ENCODE assay signal across 1 cellular context in genomic region chr14:69879175-69880047, GRCh38.
TF ChIP-seq lines count a peak whose summit lies in the region.

SMOC1 (plus strand) TSS chr14:69879416; CDS start chr14:69879679, 263 bp downstream.

TF ChIP-seq in HepG2, 621 proteins besides CTCF, POLR2A, EP300 and RAD21 (continued from another document and continues in another):
- peak; percentile 73; the same call in 1 of the 2 replicates for TF ChIP-seq ZGPAT (CRISPR knock-in tag; IDR thresholded peaks at IDR 0.05)
- no peak for TF ChIP-seq ZNF75D (CRISPR knock-in tag; IDR thresholded peaks at IDR 0.05; ENCODE audit: borderline replicate concordance)
- TF ChIP-seq ZNF513 (CRISPR knock-in tag; conservative IDR thresholded peaks at IDR 0.05): no peak
- no peak; the same call in 1 of the 2 replicates for TF ChIP-seq ZNF629 (CRISPR knock-in tag; conservative IDR thresholded peaks at IDR 0.05)
- TF ChIP-seq JARID2 (CRISPR knock-in tag; IDR thresholded peaks at IDR 0.05; ENCODE audit: insufficient replicate concordance): no peak
- peak; percentile 43; the same call in 1 of the 2 replicates for TF ChIP-seq AHDC1 (CRISPR knock-in tag; IDR thresholded peaks at IDR 0.05; ENCODE audit: borderline replicate concordance)
- no peak for TF ChIP-seq KDM1A (CRISPR knock-in tag; IDR thresholded peaks at IDR 0.05)
- no peak for TF ChIP-seq ZMAT5 (CRISPR knock-in tag; IDR thresholded peaks at IDR 0.05; ENCODE audit: borderline replicate concordance, low read depth)
- TF ChIP-seq RELA (CRISPR knock-in tag; IDR thresholded peaks at IDR 0.05): no peak
- no peak for TF ChIP-seq ZBTB26 (CRISPR knock-in tag; IDR thresholded peaks at IDR 0.05; ENCODE audit: borderline replicate concordance)
- TF ChIP-seq HIC2 (CRISPR knock-in tag; IDR thresholded peaks at IDR 0.05; ENCODE audit: low read depth): peak; percentile 70; the same call in 1 of the 2 replicates
- no peak; the same call in 1 of the 2 replicates for TF ChIP-seq ZBTB3 (CRISPR knock-in tag; IDR thresholded peaks at IDR 0.05; ENCODE audit: borderline replicate concordance, low read depth)
- TF ChIP-seq ZC3H13 (CRISPR knock-in tag; IDR thresholded peaks at IDR 0.05): no peak
- TF ChIP-seq ZNF691 (CRISPR knock-in tag; IDR thresholded peaks at IDR 0.05; ENCODE audit: borderline replicate concordance, low read depth): peak; percentile 89; the same call in 1 of the 2 replicates
- no peak for TF ChIP-seq ATF1 (CRISPR knock-in tag; IDR thresholded peaks at IDR 0.05)
- no peak; the same call in 1 of the 2 replicates for TF ChIP-seq DMAP1 (CRISPR knock-in tag; IDR thresholded peaks at IDR 0.05)
- TF ChIP-seq PAF1 (CRISPR knock-in tag; IDR thresholded peaks at IDR 0.05): no peak
- no peak for TF ChIP-seq ZNF24 (IDR thresholded peaks at IDR 0.05)
- TF ChIP-seq ADNP (CRISPR knock-in tag; IDR thresholded peaks at IDR 0.05): no peak
- 0 out of 2 replicates have a peak, but pooled peaks have one; percentile 64 for TF ChIP-seq CSRNP1 (CRISPR knock-in tag; IDR thresholded peaks at IDR 0.05)
- TF ChIP-seq GFI1 (CRISPR knock-in tag; IDR thresholded peaks at IDR 0.05; ENCODE audit: borderline replicate concordance): no peak
- TF ChIP-seq ZNF556 (CRISPR knock-in tag; IDR thresholded peaks at IDR 0.05; ENCODE audit: borderline replicate concordance): peak; percentile 67; the same call in 1 of the 2 replicates
- no peak for TF ChIP-seq ZNF432 (CRISPR knock-in tag; IDR thresholded peaks at IDR 0.05; ENCODE audit: borderline replicate concordance)
- TF ChIP-seq ZNF549 (CRISPR knock-in tag; IDR thresholded peaks at IDR 0.05): no peak
- peak; percentile 56; the same call in 1 of the 2 replicates for TF ChIP-seq MAZ (IDR thresholded peaks at IDR 0.05; ENCODE audit: borderline replicate concordance, low read depth, low read length)
- peak; percentile 95 for TF ChIP-seq MAZ (CRISPR knock-in tag; IDR thresholded peaks at IDR 0.05; ENCODE audit: low read depth)
- TF ChIP-seq ZFP36L1 (CRISPR knock-in tag; IDR thresholded peaks at IDR 0.05): no peak
- no peak for TF ChIP-seq ZNF326 (CRISPR knock-in tag; IDR thresholded peaks at IDR 0.05; ENCODE audit: borderline replicate concordance)
- no peak for TF ChIP-seq ZHX1 (CRISPR knock-in tag; IDR thresholded peaks at IDR 0.05; ENCODE audit: low read depth)
- TF ChIP-seq FOXK1 (CRISPR knock-in tag; IDR thresholded peaks at IDR 0.05; ENCODE audit: borderline replicate concordance, low read depth): no peak
- no peak for TF ChIP-seq ZNF44 (CRISPR knock-in tag; IDR thresholded peaks at IDR 0.05)
- TF ChIP-seq ZNF589 (CRISPR knock-in tag; conservative IDR thresholded peaks at IDR 0.05): no peak
- TF ChIP-seq ZNF768 (CRISPR knock-in tag; IDR thresholded peaks at IDR 0.05): peak; percentile 54; the same call in 1 of the 2 replicates
- no peak for TF ChIP-seq RCOR2 (CRISPR knock-in tag; IDR thresholded peaks at IDR 0.05)
- TF ChIP-seq ZNF780A (CRISPR knock-in tag; IDR thresholded peaks at IDR 0.05): no peak
- TF ChIP-seq ARID5B (CRISPR knock-in tag; IDR thresholded peaks at IDR 0.05): no peak
- peak; percentile 92 for TF ChIP-seq YY1 (IDR thresholded peaks at IDR 0.05; ENCODE audit: insufficient read depth, insufficient replicate concordance, low read depth, low read length)
- no peak for TF ChIP-seq ZNF17 (CRISPR knock-in tag; IDR thresholded peaks at IDR 0.05)
- TF ChIP-seq ZNF879 (CRISPR knock-in tag; IDR thresholded peaks at IDR 0.05): no peak
